Comparison of ENCODE assay signal across 2 cellular contexts in the genomic region with DNA sequence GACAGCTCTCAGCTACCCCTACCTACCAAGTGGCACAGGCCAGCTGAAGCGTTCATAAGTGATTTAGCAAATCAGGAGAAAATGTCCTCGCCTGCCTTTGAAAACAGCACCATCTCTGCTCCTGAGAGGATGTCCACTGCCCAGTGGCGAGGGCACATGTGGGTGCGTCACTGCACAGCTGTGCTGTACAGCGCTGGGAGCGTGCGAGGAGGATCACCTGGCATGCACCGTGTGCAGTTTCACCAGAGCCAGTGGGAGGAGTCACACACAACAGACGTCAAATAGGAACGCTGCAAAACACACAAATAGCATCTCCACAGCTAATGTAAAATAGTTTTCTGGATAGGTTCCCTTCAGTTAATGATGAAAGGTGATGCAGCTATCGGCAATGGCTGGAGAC.
TF ChIP-seq lines count a peak whose summit lies in the region.

No MANE protein-coding gene starts in this region.

TF ChIP-seq in endothelial cell of umbilical vein, 7 proteins besides CTCF, POLR2A, EP300 and RAD21 (continued from another document):
- TF ChIP-seq GATA2 (IDR thresholded peaks at IDR 0.05; ENCODE audit: insufficient read depth, insufficient read length, low read depth, low read length), result no peak
- no peak for TF ChIP-seq POLR2AphosphoS5 (IDR thresholded peaks at IDR 0.05; ENCODE audit: insufficient read depth, low read depth, low read length)
- no peak for TF ChIP-seq JUN (IDR thresholded peaks at IDR 0.05; ENCODE audit: borderline replicate concordance, insufficient read depth, insufficient read length, low read depth)
- TF ChIP-seq FOS (IDR thresholded peaks at IDR 0.05; ENCODE audit: borderline replicate concordance, insufficient read depth, low read length), result no peak
- no peak for TF ChIP-seq EZH2 (IDR thresholded peaks at IDR 0.05; ENCODE audit: borderline replicate concordance, low read depth, low read length, severe bottlenecking)

TF ChIP-seq in GM12891, 5 proteins besides CTCF, POLR2A, EP300 and RAD21 (continued from another document):
- TF ChIP-seq SPI1 (IDR thresholded peaks at IDR 0.05; ENCODE audit: low read depth, low read length), result no peak
TF ChIP-seq in GM12891: peak in this region for 0.
